In genomic region chr7:107219563-107220244, GRCh38 we compare ENCODE assay signal across 26 cellular contexts.
"Had no signal": no experiment of that assay in that cellular context is flagged by ENCODE, and none has a peak within 500 bp of the region (broad histone marks: within the 10 kb centered on the region; RNA-seq: fewer than 3 reads in every experiment).

No MANE protein-coding gene starts in this region.

- H3K4me3 Mint-ChIP-seq: activated CD4-positive, alpha-beta memory T cell treated with anti-CD3 and anti-CD28 coated beads for 36 hours; activated CD4-positive, alpha-beta T cell treated with anti-CD3 and anti-CD28 coated beads, Interleukin-2, amount 10 ng/mL, durations not matched to agents 7 days and 5 days; activated naive CD4-positive, alpha-beta T cell treated with anti-CD3 and anti-CD28 coated beads for 36 hours; activated naive CD8-positive, alpha-beta T cell; activated T-helper 17 cell treated with anti-CD3 and anti-CD28 coated beads, Interleukin-2, amount 50 U/mL, for 72 hours; brain; T-helper 17 cell had no signal

- H3K4me1 Mint-ChIP-seq: activated CD4-positive, alpha-beta T cell treated with anti-CD3 and anti-CD28 coated beads, Interleukin-2, amount 10 ng/mL, durations not matched to agents 7 days and 5 days; activated T-helper 17 cell treated with anti-CD3 and anti-CD28 coated beads, Interleukin-2, amount 50 U/mL, for 72 hours had no signal

- ATAC-seq: activated T-helper 17 cell treated with anti-CD3 and anti-CD28 coated beads, Interleukin-2, amount 50 U/mL, for 72 hours; T-helper 17 cell had no signal

- H3K27ac ChIP-seq: VCaP had no signal

- H3K27me3 Mint-ChIP-seq: activated CD4-positive, alpha-beta memory T cell treated with anti-CD3 and anti-CD28 coated beads for 36 hours; activated CD4-positive, alpha-beta T cell treated with anti-CD3 and anti-CD28 coated beads, Interleukin-2, amount 10 ng/mL, durations not matched to agents 7 days and 5 days; activated naive CD8-positive, alpha-beta T cell; activated T-helper 17 cell treated with anti-CD3 and anti-CD28 coated beads, Interleukin-2, amount 50 U/mL, for 72 hours; brain; T-helper 17 cell had no signal

- DNase-seq: activated CD4-positive, alpha-beta memory T cell treated with anti-CD3 and anti-CD28 coated beads for 36 hours; activated CD4-positive, alpha-beta T cell treated with anti-CD3 and anti-CD28 coated beads, Interleukin-2, amount 10 ng/mL, durations not matched to agents 7 days and 5 days; activated CD4-positive, CD25-positive, alpha-beta regulatory T cell; activated gamma-delta T cell; activated naive CD4-positive, alpha-beta T cell treated with anti-CD3 and anti-CD28 coated beads for 36 hours; activated T-cell treated with anti-CD3 and anti-CD28 coated beads for 4 hours; activated T-cell treated with anti-CD3 and anti-CD28 coated beads, Interleukin-2, amount 50 U/mL, for 48 hours; amygdala; cerebellar nuclear complex; Karpas-422; MM.1S; NCI-H1092 treated with DMSO at 0.1 percent for 48 hours; NCI-H1417 treated with DMSO at 0.1 percent for 48 hours; NCI-H1694; NCI-H2029; NCI-H2107; NCI-H2171 treated with DMSO at 0.1 percent for 48 hours; NCI-H226; NCI-H526; NCI-H774; T-helper 17 cell; T1000 had no signal

- H3K27ac Mint-ChIP-seq: activated CD4-positive, alpha-beta T cell treated with anti-CD3 and anti-CD28 coated beads, Interleukin-2, amount 10 ng/mL, durations not matched to agents 7 days and 5 days; activated naive CD4-positive, alpha-beta T cell treated with anti-CD3 and anti-CD28 coated beads for 36 hours; activated naive CD8-positive, alpha-beta T cell; activated T-helper 17 cell treated with anti-CD3 and anti-CD28 coated beads, Interleukin-2, amount 50 U/mL, for 72 hours; brain; T-helper 17 cell had no signal
